In genomic region chr12:112809684-112810083, GRCh38 we compare ENCODE assay signal across 18 cellular contexts. TPM values are rescaled to one million over a fixed set of nuclear protein-coding genes. Genes with fewer than 3 reads are reported as not detected.
DNase-seq lines count a peak whose midpoint lies in the region; ATAC-seq lines count a peak whose summit lies in the region.
"Had no signal": no experiment of that assay in that cellular context is flagged by ENCODE, and none has a peak within 500 bp of the region (broad histone marks: within the 10 kb centered on the region; RNA-seq: fewer than 3 reads in every experiment).

No MANE protein-coding gene starts in this region.

- intact Hi-C loops in activated CD4-positive, alpha-beta memory T cell treated with anti-CD3 and anti-CD28 coated beads for 36 hours (cut with micrococcal nuclease) = no loop called here

- no peaks in the 10 kb centered on the region for H3K9me3 Mint-ChIP-seq in activated CD4-positive, alpha-beta memory T cell treated with anti-CD3 and anti-CD28 coated beads for 36 hours
- H3K9me3 Mint-ChIP-seq: CD8-positive, alpha-beta T cell; H9; IgD-negative memory B cell had no signal

- no peaks in the 10 kb centered on the region for H3K4me1 Mint-ChIP-seq in activated CD4-positive, alpha-beta memory T cell treated with anti-CD3 and anti-CD28 coated beads for 36 hours (ENCODE audit: low read depth)

- CTCF ChIA-PET in activated CD4-positive, alpha-beta memory T cell treated with anti-CD3 and anti-CD28 coated beads for 36 hours (lab: Charles Lee) = no interaction called here

- no peak overlapping the region for H3K27ac Mint-ChIP-seq in activated CD4-positive, alpha-beta memory T cell treated with anti-CD3 and anti-CD28 coated beads for 36 hours
- H3K27ac Mint-ChIP-seq: CD8-positive, alpha-beta T cell; H9; IgD-negative memory B cell had no signal

- H3K4me3 Mint-ChIP-seq in activated CD4-positive, alpha-beta memory T cell treated with anti-CD3 and anti-CD28 coated beads for 36 hours = no peak overlapping the region
- H3K4me3 Mint-ChIP-seq: CD8-positive, alpha-beta T cell; H9; IgD-negative memory B cell had no signal

- H3K36me3 Mint-ChIP-seq in activated CD4-positive, alpha-beta memory T cell treated with anti-CD3 and anti-CD28 coated beads for 36 hours = no peaks in the 10 kb centered on the region
- H3K36me3 Mint-ChIP-seq: CD8-positive, alpha-beta T cell; IgD-negative memory B cell had no signal

- POLR2A ChIA-PET in activated CD4-positive, alpha-beta memory T cell treated with anti-CD3 and anti-CD28 coated beads for 36 hours (lab: Charles Lee) = no interaction called here

- DNase-seq in NCI-H146 (lab: John Stamatoyannopoulos, UW) = peak; percentile 17
- DNase-seq in NCI-H146 treated with DMSO at 0.1 percent for 48 hours (lab: John Stamatoyannopoulos, UW; ENCODE audit: unreplicated experiment) = no peak
- peak; percentile 77 for DNase-seq in ELF-1 (ENCODE audit: low read depth, low spot score)
- peak; percentile 88 for DNase-seq in NCI-H69 (lab: John Stamatoyannopoulos, UW)
- peak; percentile 90 for DNase-seq in islet precursor cell
- DNase-seq in activated CD4-positive, alpha-beta memory T cell treated with anti-CD3 and anti-CD28 coated beads for 36 hours = no peak
- DNase-seq: 8988T; Calu3; CD8-positive, alpha-beta T cell; DMS79 treated with DMSO at 0.1 percent for 48 hours; GOT3; H9 had no signal

- ATAC-seq in HG03432 (IDR thresholded peaks at IDR 0.05; ENCODE audit: unreplicated experiment) = no peak
- ATAC-seq in GM21367 (IDR thresholded peaks at IDR 0.05; ENCODE audit: unreplicated experiment) = no peak
- ATAC-seq: CD8-positive, alpha-beta T cell; GM12878; HepG2 had no signal

- peaks cover 23% of the 10 kb centered on the region for H3K27me3 Mint-ChIP-seq in activated CD4-positive, alpha-beta memory T cell treated with anti-CD3 and anti-CD28 coated beads for 36 hours

RNA-seq across cellular contexts. Expression of gene RPH3A, which starts 18.1 kb away (rescaled TPM):
- not detected for total RNA-seq in activated CD4-positive, alpha-beta memory T cell treated with anti-CD3 and anti-CD28 coated beads for 36 hours
- total RNA-seq: Calu3; CD8-positive, alpha-beta T cell; G401; GM12878; H9; HepG2 had no signal

Comparison
In these comparisons a context has a peak if more than half of its experiments do, and no peak if none do; other contexts are left out.
1. DNase-seq: peak in NCI-H146 (single experiment), ELF-1 (single experiment), NCI-H69 (single experiment) and islet precursor cell (single experiment); none in NCI-H146 treated with DMSO at 0.1 percent for 48 hours (single experiment) and activated CD4-positive, alpha-beta memory T cell treated with anti-CD3 and anti-CD28 coated beads for 36 hours (single experiment).